9 cellular contexts compared by ENCODE assay signal in the genomic region with DNA sequence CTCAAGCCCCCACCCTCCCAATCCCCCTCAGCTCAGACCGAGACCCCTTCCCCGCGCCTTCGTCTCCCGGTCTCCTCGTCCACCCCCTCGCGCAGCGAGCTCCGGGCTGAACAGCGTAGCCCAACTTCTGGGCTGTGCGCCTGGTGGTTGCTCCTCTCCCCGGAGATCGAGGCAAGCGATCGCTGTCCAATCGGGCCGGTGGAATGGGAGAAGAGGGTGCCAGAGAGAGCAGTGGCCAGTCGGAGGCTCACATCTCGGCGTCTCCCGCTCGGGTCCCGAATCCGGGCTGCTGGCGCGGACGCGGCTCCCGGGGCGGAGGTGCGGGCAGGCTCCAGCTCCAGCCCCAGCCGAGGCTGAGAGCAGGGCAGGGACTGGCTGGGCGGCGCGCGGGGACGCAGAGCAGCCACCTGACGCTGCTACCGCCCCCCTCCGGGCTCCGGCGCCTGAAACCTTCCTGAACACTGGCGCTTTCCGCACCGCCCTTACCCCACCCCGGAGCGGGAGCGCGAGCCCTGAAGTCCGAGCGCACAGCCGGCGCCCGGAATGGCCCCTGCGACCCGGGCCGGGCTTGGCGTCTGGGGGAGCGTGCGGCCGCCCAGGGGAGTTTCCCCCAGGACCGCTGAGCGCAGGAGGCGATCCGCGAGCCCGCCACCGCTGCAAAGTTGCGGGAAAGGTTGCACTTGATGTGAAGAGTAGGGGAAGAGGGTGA. TPM values are rescaled to one million over a fixed set of nuclear protein-coding genes. Genes with fewer than 3 reads are reported as not detected.
A peak's percentile ranks its signal among the peaks of the same experiment; 100 is the strongest.
DNase-seq lines count a peak whose midpoint lies in the region; ATAC-seq and TF ChIP-seq lines count a peak whose summit lies in the region.
"Had no signal": no experiment of that assay in that cellular context is flagged by ENCODE, and none has a peak within 500 bp of the region (broad histone marks: within the 10 kb centered on the region; RNA-seq: fewer than 3 reads in every experiment).

No MANE protein-coding gene starts in this region.

- DNase-seq in NCI-H187 (lab: John Stamatoyannopoulos, UW) (peak; percentile 61 to 75), mammary epithelial cell (peak; percentile 42), lower lobe of right lung (peak; percentile 41), HUDEP-2 (lab: John Stamatoyannopoulos, UW; ENCODE audit: unreplicated experiment in 76 of 76) (no peak)

- H3K9me3 ChIP-seq in mammary epithelial cell (replicated peaks; ENCODE audit: insufficient read depth, low read length) (no peaks in the 10 kb centered on the region), lower lobe of right lung (no peaks in the 10 kb centered on the region)

- intact Hi-C loops in mammary epithelial cell (cut with micrococcal nuclease) (no loop called here), lower lobe of right lung (cut with DNase I) (no loop called here)

- H3K4me2 ChIP-seq in mammary epithelial cell (ENCODE audit: insufficient read depth, low read depth, low read length) = peak overlapping the region; percentile 89

- dilution Hi-C loops in mammary epithelial cell (cut with HindIII; ENCODE audit: low sequenced_read_pairs) = no loop called here

- no peaks in the 10 kb centered on the region for H3K79me2 ChIP-seq in mammary epithelial cell (ENCODE audit: insufficient read depth, low read length)

- no peak overlapping the region for H3K9ac ChIP-seq in mammary epithelial cell (ENCODE audit: insufficient read depth, low read length)

- H3K4me3 ChIP-seq in mammary epithelial cell (replicated peaks in 1 of 3; ENCODE audit: insufficient read depth in 1 of 3, low read depth in 2 of 3, low read length in 3 of 3) (peak overlapping the region; percentile 18 to 41 (median 35)), lower lobe of right lung (peak overlapping the region; percentile 37)

- WGBS in mammary epithelial cell (ENCODE audit: low coverage, missing lambda C conversion rate) = under 1% methylated on average over 21 of the region's 70 CpGs

- TF ChIP-seq CTCF in mammary epithelial cell (conservative IDR thresholded peaks at IDR 0.05 in 1 of 2, IDR thresholded peaks at IDR 0.05 in 1 of 2; ENCODE audit: extremely low read depth in 1 of 2, insufficient read depth in 1 of 2, low read depth in 1 of 2, low read length in 2 of 2) = peak in 1 of 2 donors; percentile 0
- no peak for TF ChIP-seq CTCF in lower lobe of right lung (IDR thresholded peaks at IDR 0.05)

- H3K36me3 ChIP-seq in mammary epithelial cell (ENCODE audit: insufficient read depth, low read length) (no peaks in the 10 kb centered on the region), lower lobe of right lung (no peaks in the 10 kb centered on the region)

- ATAC-seq in GM18498 (IDR thresholded peaks at IDR 0.05; ENCODE audit: unreplicated experiment) = peak; percentile 29
- peak; percentile 68 to 74 for ATAC-seq in lower lobe of right lung
- no peak for ATAC-seq in HG03196 (IDR thresholded peaks at IDR 0.05; ENCODE audit: unreplicated experiment)
- no peak for ATAC-seq in HG03457 (IDR thresholded peaks at IDR 0.05; ENCODE audit: unreplicated experiment)
- ATAC-seq in HG03565 (IDR thresholded peaks at IDR 0.05; ENCODE audit: unreplicated experiment) = no peak

- H3K27me3 ChIP-seq in mammary epithelial cell (ENCODE audit: insufficient read depth, low read length) (peaks cover 22% of the 10 kb centered on the region), lower lobe of right lung (ENCODE audit: low read depth) (peaks cover 66% of the 10 kb centered on the region)

- BruUV-seq in mammary epithelial cell (replicated peaks; lab: Mats Ljungman, UMichigan) = no TSS peak

- no peak overlapping the region for H3K27ac ChIP-seq in mammary epithelial cell (ENCODE audit: insufficient read depth, low read depth, low read length)
- no peak overlapping the region for H3K27ac ChIP-seq in lower lobe of right lung
- H3K27ac ChIP-seq: HL-60 had no signal

- H4K20me1 ChIP-seq in mammary epithelial cell (ENCODE audit: insufficient read depth, low read length) = no peaks in the 10 kb centered on the region

- in situ Hi-C loops in mammary epithelial cell (cut with MboI; ENCODE audit: low sequenced_read_pairs in 2 of 2) = loop anchor here in 1 of 2 donors (10.0 kb wide), 1 partner anchor 861 kb away; no protein-coding TSS in a partner anchor

- peaks cover 13% of the 10 kb centered on the region for H3K4me1 ChIP-seq in mammary epithelial cell (ENCODE audit: insufficient read depth, low read length)
- H3K4me1 ChIP-seq in lower lobe of right lung = peaks cover 15% of the 10 kb centered on the region

- CTCF ChIA-PET in mammary epithelial cell (lab: Charles Lee; ENCODE audit: low non-redundant PET) = interaction anchor here (0.8 kb wide), 1 partner anchor 311 kb away, joined by 4 read pairs; no protein-coding TSS in a partner anchor

- H2AFZ ChIP-seq in mammary epithelial cell (ENCODE audit: low read depth, low read length) = peak overlapping the region; percentile 70

RNA-seq across cellular contexts. Expression of gene KCNH5, which starts 0.5 kb away (rescaled TPM):
- total RNA-seq in mammary epithelial cell = not detected
- 0.01 TPM for polyA plus RNA-seq in mammary epithelial cell
- polyA minus RNA-seq in mammary epithelial cell = not detected
- total RNA-seq in lower lobe of right lung = not detected

Comparison
In these comparisons a context has a peak if more than half of its experiments do, and no peak if none do; other contexts are left out.
1. ATAC-seq: peak in GM18498 (single experiment) and lower lobe of right lung (2 of 2); none in HG03196 (single experiment), HG03457 (single experiment) and HG03565 (single experiment).
2. DNase-seq: peak in NCI-H187 (2 of 2), mammary epithelial cell (single experiment) and lower lobe of right lung (single experiment); none in HUDEP-2 (0 of 76).